ENCODE assay signal across 29 cellular contexts in genomic region chr15:53295574-53295973, GRCh38.
"Had no signal": no experiment of that assay in that cellular context is flagged by ENCODE, and none has a peak within 500 bp of the region (broad histone marks: within the 10 kb centered on the region; RNA-seq: fewer than 3 reads in every experiment).

No MANE protein-coding gene starts in this region.

- H3K27ac ChIP-seq: ascending aorta, VCaP had no signal

- H3K9me3 ChIP-seq: ascending aorta had no signal

- FAIRE-seq: TTC549 had no signal

- H3K4me3 ChIP-seq: ascending aorta had no signal

- H3K4me1 ChIP-seq: ascending aorta had no signal

- ATAC-seq: activated CD8-positive, alpha-beta T cell treated with anti-CD3 and anti-CD28 coated beads for 36 hours; activated naive CD8-positive, alpha-beta T cell treated with anti-CD3 and anti-CD28 coated beads, Interleukin-2, amount 50 U/mL, for 24 hours; activated T-cell treated with anti-CD3 and anti-CD28 coated beads, Interleukin-2, amount 50 U/mL, for 4 hours; activated T-cell treated with anti-CD3 and anti-CD28 coated beads, Interleukin-2, amount 50 U/mL, for 72 hours; activated T-helper 17 cell treated with anti-CD3 and anti-CD28 coated beads, Interleukin-2, amount 50 U/mL, for 72 hours had no signal

- H3K27me3 ChIP-seq: ascending aorta had no signal

- DNase-seq: activated B cell treated with CpG ODN at 0.5 μM for 24 hours; activated CD4-positive, alpha-beta memory T cell treated with anti-CD3 and anti-CD28 coated beads for 36 hours; activated CD4-positive, alpha-beta T cell treated with anti-CD3 and anti-CD28 coated beads for 4 hours; activated CD4-positive, alpha-beta T cell treated with anti-CD3 and anti-CD28 coated beads, Interleukin-2, amount 10 ng/mL, durations not matched to agents 24 days and 14 days; activated CD4-positive, alpha-beta T cell treated with anti-CD3 and anti-CD28 coated beads, Interleukin-2, amount 50 U/mL, for 1 hour; activated CD4-positive, alpha-beta T cell treated with anti-CD3 and anti-CD28 coated beads, Interleukin-2, amount 50 U/mL, for 4 hours; activated CD4-positive, CD25-positive, alpha-beta regulatory T cell treated with anti-CD3 and anti-CD28 coated beads, Interleukin-2, amount 50 U/mL, for 72 hours; activated CD8-positive, alpha-beta memory T cell treated with anti-CD3 and anti-CD28 coated beads, Interleukin-2, amount 50 U/mL, for 4 hours; activated CD8-positive, alpha-beta T cell treated with anti-CD3 and anti-CD28 coated beads for 36 hours; activated effector memory CD4-positive, alpha-beta T cell treated with anti-CD3 and anti-CD28 coated beads, Interleukin-2, amount 50 U/mL, for 16 hours; activated gamma-delta T cell treated with Interleukin-2 at 50 U/mL for 16 hours; activated naive CD4-positive, alpha-beta T cell treated with anti-CD3 and anti-CD28 coated beads, Interleukin-2, amount 10 ng/mL, durations not matched to agents 7 days and 5 days; activated naive CD4-positive, alpha-beta T cell treated with Interleukin-2 at 50 U/mL for 16 hours; activated naive CD8-positive, alpha-beta T cell treated with anti-CD3 and anti-CD28 coated beads, Interleukin-2, amount 10 ng/mL, durations not matched to agents 7 days and 5 days; activated naive CD8-positive, alpha-beta T cell treated with anti-CD3 and anti-CD28 coated beads, Interleukin-2, amount 50 U/mL, for 24 hours; activated T-cell treated with anti-CD3 and anti-CD28 coated beads for 4 hours; activated T-cell treated with anti-CD3 and anti-CD28 coated beads, Interleukin-2, amount 50 U/mL, for 1 hour; activated T-cell treated with anti-CD3 and anti-CD28 coated beads, Interleukin-2, amount 50 U/mL, for 4 hours; activated T-cell treated with anti-CD3 and anti-CD28 coated beads, Interleukin-2, amount 50 U/mL, for 72 hours; amygdala; anterior cingulate cortex; central memory CD4-positive, alpha-beta T cell; T-helper 1 cell; T-helper 2 cell; T-helper 9 cell had no signal

- H3K36me3 ChIP-seq: ascending aorta had no signal
